ENCODE assay signal across 4 cellular contexts in genomic region chr15:36642311-36642710, GRCh38.
TF ChIP-seq lines count a peak whose summit lies in the region.

No MANE protein-coding gene starts in this region.

TF ChIP-seq in SK-N-SH, 30 proteins besides CTCF, POLR2A, EP300 and RAD21 (continued from another document):
- TF ChIP-seq REST (IDR thresholded peaks at IDR 0.05; ENCODE audit: low read depth, low read length) (peak; percentile 65; the same call in 1 of the 2 replicates), SIN3A (IDR thresholded peaks at IDR 0.05; ENCODE audit: borderline replicate concordance, low read depth, low read length) (no peak)

TF ChIP-seq in SK-N-SH treated with all-trans-retinoic acid at 6 μM for 48 hours, 23 proteins besides CTCF, POLR2A, EP300 and RAD21 (continued from another document):
- TF ChIP-seq TSHZ2 (CRISPR knock-in tag; IDR thresholded peaks at IDR 0.05) (no peak), SNAI2 (CRISPR knock-in tag; IDR thresholded peaks at IDR 0.05) (no peak)

TF ChIP-seq in GM23338, 12 proteins besides CTCF, POLR2A, EP300 and RAD21:
- TF ChIP-seq REST (IDR thresholded peaks at IDR 0.05; ENCODE audit: unreplicated experiment) (peak; percentile 34), EZH2phosphoT487 (IDR thresholded peaks at IDR 0.05; ENCODE audit: unreplicated experiment) (no peak)

TF ChIP-seq in Ishikawa, 13 proteins besides CTCF, POLR2A, EP300 and RAD21:
- TF ChIP-seq REST (IDR thresholded peaks at IDR 0.05; ENCODE audit: low read depth) (0 out of 2 replicates have a peak, but pooled peaks have one; percentile 16), YY1 (IDR thresholded peaks at IDR 0.05; ENCODE audit: low read depth) (no peak), FOXM1 (IDR thresholded peaks at IDR 0.05; ENCODE audit: borderline replicate concordance, low read depth) (no peak), EGR1 (IDR thresholded peaks at IDR 0.05) (no peak), CREB1 (IDR thresholded peaks at IDR 0.05; ENCODE audit: low read depth) (no peak)
